ENCODE assay signal across 1 cellular context in genomic region chr3:124763644-124764358, GRCh38.
TF ChIP-seq lines count a peak whose summit lies in the region.

No MANE protein-coding gene starts in this region.

TF ChIP-seq in liver, 16 proteins besides CTCF, POLR2A, EP300 and RAD21:
- TF ChIP-seq MAX (IDR thresholded peaks at IDR 0.05) (no peak), REST (IDR thresholded peaks at IDR 0.05) (no peak), ATF3 (IDR thresholded peaks at IDR 0.05) (no peak), HNF4A (conservative IDR thresholded peaks at IDR 0.05) (no peak), NR2F2 (IDR thresholded peaks at IDR 0.05) (peak; percentile 11), YY1 (IDR thresholded peaks at IDR 0.05) (no peak), SP1 (IDR thresholded peaks at IDR 0.05) (no peak), FOXA2 (IDR thresholded peaks at IDR 0.05) (no peak)
